In the genomic region with DNA sequence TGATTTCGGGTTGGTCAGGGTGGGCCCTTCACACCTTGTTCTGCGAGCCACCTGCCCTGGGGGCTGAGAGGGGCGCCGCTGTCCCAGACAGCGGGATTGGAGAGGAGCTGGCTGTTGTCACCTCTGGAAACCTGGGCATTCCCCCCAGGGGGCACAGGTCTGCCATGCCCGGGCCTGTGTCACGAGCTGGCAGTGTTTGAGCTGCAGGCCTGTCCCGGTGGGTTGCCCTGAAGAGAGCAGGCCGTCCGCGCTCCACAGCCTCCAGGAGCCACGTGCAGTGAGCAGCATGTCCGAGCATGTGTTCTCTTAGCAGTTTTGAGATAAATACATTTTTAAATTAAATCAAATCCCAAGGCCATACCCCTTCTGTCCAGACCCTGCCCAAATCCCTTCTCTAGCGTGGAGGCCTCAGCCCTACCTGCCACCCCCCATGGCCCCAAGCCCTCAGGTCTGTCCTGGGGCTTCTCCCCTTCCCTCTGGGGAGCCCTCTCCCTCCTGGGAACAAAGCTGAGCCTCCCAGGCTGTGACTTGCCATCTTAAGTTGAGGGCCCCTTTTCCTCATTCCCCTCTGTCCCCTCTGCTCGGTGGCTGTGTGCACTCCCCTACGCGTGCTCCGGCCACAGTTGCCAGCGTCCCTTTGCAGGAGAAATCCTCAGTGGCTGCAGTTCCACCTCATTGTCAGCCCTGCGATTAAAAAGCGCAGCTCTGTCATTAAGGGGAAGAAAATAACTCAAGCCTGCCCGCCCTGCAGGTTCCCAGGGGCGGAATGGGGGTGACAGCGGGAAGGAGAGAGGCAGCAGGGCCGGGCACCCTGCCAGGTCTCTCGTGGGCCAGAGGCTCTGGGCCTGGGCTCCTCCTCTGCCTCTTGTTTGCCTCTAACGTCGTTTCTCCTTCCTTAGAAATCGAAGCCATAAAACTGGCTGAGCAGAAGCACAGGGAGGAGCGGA, we compare ENCODE assay signal across 1 cellular context.
TF ChIP-seq lines count a peak whose summit lies in the region.

No MANE protein-coding gene starts in this region.

TF ChIP-seq in WTC11, 78 proteins besides CTCF, POLR2A, EP300 and RAD21 (continued from another document):
- TF ChIP-seq E2F4 (CRISPR knock-in tag; IDR thresholded peaks at IDR 0.05; ENCODE audit: borderline replicate concordance, low read depth), result no peak
- no peak for TF ChIP-seq SP1 (CRISPR knock-in tag; conservative IDR thresholded peaks at IDR 0.05)
- TF ChIP-seq, protein P1, sequence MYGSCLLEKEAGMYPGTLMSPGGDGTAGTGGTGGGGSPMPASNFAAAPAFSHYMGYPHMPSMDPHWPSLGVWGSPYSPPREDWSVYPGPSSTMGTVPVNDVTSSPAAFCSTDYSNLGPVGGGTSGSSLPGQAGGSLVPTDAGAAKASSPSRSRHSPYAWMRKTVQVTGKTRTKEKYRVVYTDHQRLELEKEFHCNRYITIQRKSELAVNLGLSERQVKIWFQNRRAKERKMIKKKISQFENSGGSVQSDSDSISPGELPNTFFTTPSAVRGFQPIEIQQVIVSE (CRISPR knock-in tag; IDR thresholded peaks at IDR 0.05; ENCODE audit: borderline replicate concordance), result no peak
- TF ChIP-seq ATF3 (CRISPR knock-in tag; conservative IDR thresholded peaks at IDR 0.05), result no peak
- TF ChIP-seq CREM (CRISPR knock-in tag; IDR thresholded peaks at IDR 0.05), result no peak
- TF ChIP-seq CREB1 (CRISPR knock-in tag; IDR thresholded peaks at IDR 0.05), result no peak
- TF ChIP-seq, protein P2, sequence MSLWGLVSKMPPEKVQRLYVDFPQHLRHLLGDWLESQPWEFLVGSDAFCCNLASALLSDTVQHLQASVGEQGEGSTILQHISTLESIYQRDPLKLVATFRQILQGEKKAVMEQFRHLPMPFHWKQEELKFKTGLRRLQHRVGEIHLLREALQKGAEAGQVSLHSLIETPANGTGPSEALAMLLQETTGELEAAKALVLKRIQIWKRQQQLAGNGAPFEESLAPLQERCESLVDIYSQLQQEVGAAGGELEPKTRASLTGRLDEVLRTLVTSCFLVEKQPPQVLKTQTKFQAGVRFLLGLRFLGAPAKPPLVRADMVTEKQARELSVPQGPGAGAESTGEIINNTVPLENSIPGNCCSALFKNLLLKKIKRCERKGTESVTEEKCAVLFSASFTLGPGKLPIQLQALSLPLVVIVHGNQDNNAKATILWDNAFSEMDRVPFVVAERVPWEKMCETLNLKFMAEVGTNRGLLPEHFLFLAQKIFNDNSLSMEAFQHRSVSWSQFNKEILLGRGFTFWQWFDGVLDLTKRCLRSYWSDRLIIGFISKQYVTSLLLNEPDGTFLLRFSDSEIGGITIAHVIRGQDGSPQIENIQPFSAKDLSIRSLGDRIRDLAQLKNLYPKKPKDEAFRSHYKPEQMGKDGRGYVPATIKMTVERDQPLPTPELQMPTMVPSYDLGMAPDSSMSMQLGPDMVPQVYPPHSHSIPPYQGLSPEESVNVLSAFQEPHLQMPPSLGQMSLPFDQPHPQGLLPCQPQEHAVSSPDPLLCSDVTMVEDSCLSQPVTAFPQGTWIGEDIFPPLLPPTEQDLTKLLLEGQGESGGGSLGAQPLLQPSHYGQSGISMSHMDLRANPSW (CRISPR knock-in tag; conservative IDR thresholded peaks at IDR 0.05; ENCODE audit: low read depth), result no peak
- no peak for TF ChIP-seq NFYB (CRISPR knock-in tag; conservative IDR thresholded peaks at IDR 0.05; ENCODE audit: low read depth)
- TF ChIP-seq E2F1 (CRISPR knock-in tag; IDR thresholded peaks at IDR 0.05), result no peak
- TF ChIP-seq, protein P3, sequence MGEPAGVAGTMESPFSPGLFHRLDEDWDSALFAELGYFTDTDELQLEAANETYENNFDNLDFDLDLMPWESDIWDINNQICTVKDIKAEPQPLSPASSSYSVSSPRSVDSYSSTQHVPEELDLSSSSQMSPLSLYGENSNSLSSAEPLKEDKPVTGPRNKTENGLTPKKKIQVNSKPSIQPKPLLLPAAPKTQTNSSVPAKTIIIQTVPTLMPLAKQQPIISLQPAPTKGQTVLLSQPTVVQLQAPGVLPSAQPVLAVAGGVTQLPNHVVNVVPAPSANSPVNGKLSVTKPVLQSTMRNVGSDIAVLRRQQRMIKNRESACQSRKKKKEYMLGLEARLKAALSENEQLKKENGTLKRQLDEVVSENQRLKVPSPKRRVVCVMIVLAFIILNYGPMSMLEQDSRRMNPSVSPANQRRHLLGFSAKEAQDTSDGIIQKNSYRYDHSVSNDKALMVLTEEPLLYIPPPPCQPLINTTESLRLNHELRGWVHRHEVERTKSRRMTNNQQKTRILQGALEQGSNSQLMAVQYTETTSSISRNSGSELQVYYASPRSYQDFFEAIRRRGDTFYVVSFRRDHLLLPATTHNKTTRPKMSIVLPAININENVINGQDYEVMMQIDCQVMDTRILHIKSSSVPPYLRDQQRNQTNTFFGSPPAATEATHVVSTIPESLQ (CRISPR knock-in tag; IDR thresholded peaks at IDR 0.05), result no peak
- no peak for TF ChIP-seq ZNF138 (CRISPR knock-in tag; conservative IDR thresholded peaks at IDR 0.05)
- no peak for TF ChIP-seq MAX (CRISPR knock-in tag; IDR thresholded peaks at IDR 0.05)
- no peak for TF ChIP-seq RELA (CRISPR knock-in tag; IDR thresholded peaks at IDR 0.05; ENCODE audit: borderline replicate concordance)
- TF ChIP-seq, protein P4, sequence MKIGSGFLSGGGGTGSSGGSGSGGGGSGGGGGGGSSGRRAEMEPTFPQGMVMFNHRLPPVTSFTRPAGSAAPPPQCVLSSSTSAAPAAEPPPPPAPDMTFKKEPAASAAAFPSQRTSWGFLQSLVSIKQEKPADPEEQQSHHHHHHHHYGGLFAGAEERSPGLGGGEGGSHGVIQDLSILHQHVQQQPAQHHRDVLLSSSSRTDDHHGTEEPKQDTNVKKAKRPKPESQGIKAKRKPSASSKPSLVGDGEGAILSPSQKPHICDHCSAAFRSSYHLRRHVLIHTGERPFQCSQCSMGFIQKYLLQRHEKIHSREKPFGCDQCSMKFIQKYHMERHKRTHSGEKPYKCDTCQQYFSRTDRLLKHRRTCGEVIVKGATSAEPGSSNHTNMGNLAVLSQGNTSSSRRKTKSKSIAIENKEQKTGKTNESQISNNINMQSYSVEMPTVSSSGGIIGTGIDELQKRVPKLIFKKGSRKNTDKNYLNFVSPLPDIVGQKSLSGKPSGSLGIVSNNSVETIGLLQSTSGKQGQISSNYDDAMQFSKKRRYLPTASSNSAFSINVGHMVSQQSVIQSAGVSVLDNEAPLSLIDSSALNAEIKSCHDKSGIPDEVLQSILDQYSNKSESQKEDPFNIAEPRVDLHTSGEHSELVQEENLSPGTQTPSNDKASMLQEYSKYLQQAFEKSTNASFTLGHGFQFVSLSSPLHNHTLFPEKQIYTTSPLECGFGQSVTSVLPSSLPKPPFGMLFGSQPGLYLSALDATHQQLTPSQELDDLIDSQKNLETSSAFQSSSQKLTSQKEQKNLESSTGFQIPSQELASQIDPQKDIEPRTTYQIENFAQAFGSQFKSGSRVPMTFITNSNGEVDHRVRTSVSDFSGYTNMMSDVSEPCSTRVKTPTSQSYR (CRISPR knock-in tag; IDR thresholded peaks at IDR 0.05), result no peak
